Comparison of ENCODE assay signal across 10 cellular contexts in the genomic region with DNA sequence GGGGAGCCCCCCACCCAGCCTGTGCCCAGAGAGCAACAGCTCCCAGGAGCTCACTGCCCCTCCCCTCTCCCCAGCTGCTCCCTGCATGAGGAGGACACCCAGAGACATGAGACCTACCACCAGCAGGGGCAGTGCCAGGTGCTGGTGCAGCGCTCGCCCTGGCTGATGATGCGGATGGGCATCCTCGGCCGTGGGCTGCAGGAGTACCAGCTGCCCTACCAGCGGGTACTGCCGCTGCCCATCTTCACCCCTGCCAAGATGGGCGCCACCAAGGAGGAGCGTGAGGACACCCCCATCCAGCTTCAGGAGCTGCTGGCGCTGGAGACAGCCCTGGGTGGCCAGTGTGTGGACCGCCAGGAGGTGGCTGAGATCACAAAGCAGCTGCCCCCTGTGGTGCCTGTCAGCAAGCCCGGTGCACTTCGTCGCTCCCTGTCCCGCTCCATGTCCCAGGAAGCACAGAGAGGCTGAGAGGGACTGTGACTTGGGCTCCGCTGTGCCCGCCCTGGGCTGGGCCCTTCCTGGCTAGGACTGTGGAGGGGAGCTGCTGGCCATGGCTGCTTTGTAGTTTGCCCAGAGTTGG. TPM values are rescaled to one million over a fixed set of nuclear protein-coding genes. Genes with fewer than 3 reads are reported as not detected.
A peak's percentile ranks its signal among the peaks of the same experiment; 100 is the strongest.
DNase-seq lines count a peak whose midpoint lies in the region; ATAC-seq, FAIRE-seq and TF ChIP-seq lines count a peak whose summit lies in the region.
"Had no signal": no experiment of that assay in that cellular context is flagged by ENCODE, and none has a peak within 500 bp of the region (broad histone marks: within the 10 kb centered on the region; RNA-seq: fewer than 3 reads in every experiment).

No MANE protein-coding gene starts in this region.

- no peak for FAIRE-seq in K562 (lab: Jason Lieb, UNC)

- ATAC-seq in CD4-positive, CD25-positive, alpha-beta regulatory T cell (ENCODE audit: low read depth in 2 of 2) = peak; percentile 19 to 30
- ATAC-seq in K562 (no peak), GM21737 (IDR thresholded peaks at IDR 0.05; ENCODE audit: unreplicated experiment) (no peak)

- H3K4me2 ChIP-seq in K562 (ENCODE audit: insufficient read depth, low read length) = no peak overlapping the region

- TF ChIP-seq CTCF in K562 (IDR thresholded peaks at IDR 0.05 in 2 of 3, conservative IDR thresholded peaks at IDR 0.05 in 1 of 3; ENCODE audit: insufficient read depth in 2 of 3, low read depth in 1 of 3, low read length in 3 of 3) = no peak
- TF ChIP-seq CTCF in mesothelial cell of epicardium (IDR thresholded peaks at IDR 0.05; ENCODE audit: unreplicated experiment) = no peak

- H3K27ac Mint-ChIP-seq in CD4-positive, CD25-positive, alpha-beta regulatory T cell = peak overlapping the region in 1 of 3 donors; percentile 55
- H3K27ac Mint-ChIP-seq in mesothelial cell of epicardium = no peak overlapping the region
- H3K27ac Mint-ChIP-seq: activated naive CD8-positive, alpha-beta T cell treated with anti-CD3 and anti-CD28 coated beads for 36 hours had no signal

- peaks cover 20% of the 10 kb centered on the region for H3K4me1 ChIP-seq in CD4-positive, CD25-positive, alpha-beta regulatory T cell (ENCODE audit: control insufficient read depth, insufficient read depth, low read length, poor library complexity, severe bottlenecking)
- peaks cover 33 to 89% of the 10 kb centered on the region in 2 experiments for H3K4me1 ChIP-seq in K562 (replicated peaks in 1 of 2; ENCODE audit: control insufficient read depth in 2 of 2, insufficient read depth in 2 of 2, low read length in 2 of 2)

- TF ChIP-seq EP300 in K562 (IDR thresholded peaks at IDR 0.05; ENCODE audit: low read length) = no peak

- H3K36me3 Mint-ChIP-seq in CD4-positive, CD25-positive, alpha-beta regulatory T cell = peaks cover 8% of the 10 kb centered on the region
- H3K36me3 Mint-ChIP-seq in mesothelial cell of epicardium = peaks cover 6% of the 10 kb centered on the region

- BruUV-seq in K562 (replicated peaks; lab: Mats Ljungman, UMichigan) = no TSS peak

- CTCF ChIA-PET in K562 (lab: Yijun Ruan, JAX; ENCODE audit: low intra/inter-chr PET ratio) = no interaction called here

- H3K9ac ChIP-seq in K562 (ENCODE audit: insufficient read depth in 1 of 2, low read depth in 2 of 2, low read length in 2 of 2) = peak overlapping the region in 1 of 2 experiments; percentile 82; a peak in 2 of 4 replicates

- no peaks in the 10 kb centered on the region for H3K9me3 Mint-ChIP-seq in CD4-positive, CD25-positive, alpha-beta regulatory T cell
- H3K9me3 Mint-ChIP-seq in mesothelial cell of epicardium = no peaks in the 10 kb centered on the region
- H3K9me3 Mint-ChIP-seq: activated naive CD8-positive, alpha-beta T cell treated with anti-CD3 and anti-CD28 coated beads for 36 hours had no signal

- no peak for TF ChIP-seq RAD21 in K562 (CRISPR knock-in tag; conservative IDR thresholded peaks at IDR 0.05 in 1 of 2, IDR thresholded peaks at IDR 0.05 in 1 of 2)

- H3K36me3 ChIP-seq in CD4-positive, CD25-positive, alpha-beta regulatory T cell (ENCODE audit: control insufficient read depth, insufficient read depth, low read length) = peaks cover 15% of the 10 kb centered on the region
- peaks cover 27% of the 10 kb centered on the region; the same call in 1 of the 3 replicates for H3K36me3 ChIP-seq in K562 (ENCODE audit: control insufficient read depth, insufficient read depth, low read length)

- H3K4me3 Mint-ChIP-seq in CD4-positive, CD25-positive, alpha-beta regulatory T cell = peak overlapping the region in 2 of 4 donors; percentile 38 to 67
- peak overlapping the region; percentile 31 for H3K4me3 Mint-ChIP-seq in mesothelial cell of epicardium
- H3K4me3 Mint-ChIP-seq: activated naive CD8-positive, alpha-beta T cell treated with anti-CD3 and anti-CD28 coated beads for 36 hours had no signal

- H4K20me1 ChIP-seq in K562 (replicated peaks; ENCODE audit: control insufficient read depth, insufficient read depth, low read length) = no peaks in the 10 kb centered on the region

- H3K4me3 ChIP-seq in CD4-positive, CD25-positive, alpha-beta regulatory T cell (ENCODE audit: low read depth, low read length) = no peak overlapping the region
- no peak overlapping the region for H3K4me3 ChIP-seq in K562
- H3K4me3 ChIP-seq: SK-N-MC had no signal

- H3K9me1 ChIP-seq in K562 (ENCODE audit: control insufficient read depth, insufficient read depth, low read length) = no peaks in the 10 kb centered on the region

- intact Hi-C loops in K562 (cut with micrococcal nuclease) = no loop called here

- H3K9me3 ChIP-seq in CD4-positive, CD25-positive, alpha-beta regulatory T cell (ENCODE audit: control insufficient read depth in 2 of 2, low read length in 2 of 2) = no peaks in the 10 kb centered on the region
- H3K9me3 ChIP-seq in K562 (replicated peaks; ENCODE audit: control insufficient read depth, insufficient read depth, low read depth, low read length) = no peaks in the 10 kb centered on the region

- in situ Hi-C loops in K562 (cut with MboI) = no loop called here

- H3K79me2 ChIP-seq in K562 (ENCODE audit: control insufficient read depth, insufficient read depth, low read length) = peaks cover 13% of the 10 kb centered on the region; the same call in 2 of the 3 replicates

- H3K27ac ChIP-seq in CD4-positive, CD25-positive, alpha-beta regulatory T cell (ENCODE audit: insufficient read depth, low read length, poor library complexity, severe bottlenecking) = no peak overlapping the region
- H3K27ac ChIP-seq in K562 (ENCODE audit: extremely low read depth, low read depth, low read length) = peak overlapping the region; percentile 28; the same call in 1 of the 3 replicates
- H3K27ac ChIP-seq: SK-N-MC had no signal

- H3K27me3 Mint-ChIP-seq in CD4-positive, CD25-positive, alpha-beta regulatory T cell = peaks cover 40% of the 10 kb centered on the region
- peaks cover 54% of the 10 kb centered on the region for H3K27me3 Mint-ChIP-seq in mesothelial cell of epicardium (ENCODE audit: low read depth)

- WGBS in K562 (ENCODE audit: insufficient coverage, low coverage, missing lambda C conversion rate) = 89% methylated on average over 9 of the region's 17 CpGs

- POLR2A ChIA-PET in K562 (lab: Yijun Ruan, JAX) = interaction anchor here (0.5 to 4.0 kb wide), 10 partner anchors 12 to 64 kb away, joined by 3 to 11 read pairs (median 4); partner anchors contain the start of gene STARD3

- H3K27me3 ChIP-seq in CD4-positive, CD25-positive, alpha-beta regulatory T cell (ENCODE audit: control insufficient read depth, insufficient read depth, low read length) = peaks cover 7% of the 10 kb centered on the region
- H3K27me3 ChIP-seq in K562 (ENCODE audit: control insufficient read depth in 2 of 2, insufficient read depth in 2 of 2, low read length in 2 of 2) = no peaks in the 10 kb centered on the region

- TF ChIP-seq POLR2A in K562 (conservative IDR thresholded peaks at IDR 0.05) = no peak

- peaks cover 0 to 25% (median 8%) of the 10 kb centered on the region in 4 donors for H3K4me1 Mint-ChIP-seq in CD4-positive, CD25-positive, alpha-beta regulatory T cell
- H3K4me1 Mint-ChIP-seq in mesothelial cell of epicardium = peaks cover 14% of the 10 kb centered on the region

- H2AFZ ChIP-seq in K562 (ENCODE audit: low read depth, low read length) = no peak overlapping the region

- DNase-seq in CD4-positive, CD25-positive, alpha-beta regulatory T cell = no peak
- DNase-seq in M059J (ENCODE audit: low read depth) (peak; percentile 40), K562 (ENCODE audit: extremely low read depth in 1 of 4, low spot score in 3 of 4) (no peak), mesothelial cell of epicardium (ENCODE audit: low spot score in 2 of 2, unreplicated experiment in 2 of 2) (no peak), T-helper 9 cell (no peak), HK-2 (ENCODE audit: unreplicated experiment) (no peak), iPS-NIHi7 (ENCODE audit: extremely low spot score) (no peak)
- DNase-seq: activated naive CD8-positive, alpha-beta T cell treated with anti-CD3 and anti-CD28 coated beads for 36 hours had no signal

RNA-seq across cellular contexts. Expression of gene TCAP, which starts 0.6 kb away (rescaled TPM):
- total RNA-seq in CD4-positive, CD25-positive, alpha-beta regulatory T cell = 3.4 TPM
- polyA plus RNA-seq in CD4-positive, CD25-positive, alpha-beta regulatory T cell = under 1 TPM in 1 of 4 donors, not detected in 3; 0.07 TPM
- 0.05 TPM in 1 of 2 replicates, not detected in the other for total RNA-seq in M059J (2014; rRNA removed; shearing (Covaris generic))
- 3.6 and 11.8 TPM in 2 replicates for total RNA-seq in K562 (2011; cell fraction: chromatin; rRNA removed; ENCODE audit: low replicate concordance)
- 6.8 and 7.2 TPM in 2 replicates for total RNA-seq in K562 (2011; cell fraction: nucleolus; rRNA removed)
- 5.1 and 6.0 TPM in 2 replicates for total RNA-seq in K562 (2011; cell fraction: nucleoplasm; rRNA removed)
- total RNA-seq in K562 (2014; rRNA removed) (0.82 and 1.2 TPM in 2 replicates), K562 (2014; rRNA removed; fragmentation: Illumina TruSeq; extraction: Trizol) (0.29 and 0.33 TPM in 2 replicates), K562 (2015; rRNA removed; fragmentation: Illumina TruSeq; extraction: Trizol) (0.98 and 1.4 TPM in 2 replicates), K562 (2021) (1.1 and 1.4 TPM in 2 replicates), mesothelial cell of epicardium (1.6 to 3.0 TPM (median 2.3 TPM) in 3 replicates)
- polyA plus RNA-seq in K562 (2011; rRNA removed) (0.58 and 0.67 TPM in 2 replicates), K562 (2014; fragmentation: Illumina TruSeq; extraction: Trizol) (0.65 and 0.73 TPM in 2 replicates), K562 (2014; fragmentation: Nextera tagmentation; extraction: Ambion mirVana) (not detected), K562 (2014; rRNA removed) (0.86 and 1.4 TPM in 2 replicates)
- polyA plus RNA-seq in K562 (2011; cell fraction: cytosol; rRNA removed) = 0.34 and 0.92 TPM in 2 replicates
- polyA plus RNA-seq in K562 (2011; cell fraction: nucleus; rRNA removed) = 3.7 and 7.7 TPM in 2 replicates
- 1.4 and 3.2 TPM in 2 replicates for polyA plus RNA-seq in K562 (2012)
- polyA minus RNA-seq in K562 (2011; rRNA and poly(A)+ RNA removed) = 0.33 and 0.53 TPM in 2 replicates
- polyA minus RNA-seq in K562 (2011; cell fraction: cytosol; rRNA and poly(A)+ RNA removed) = not detected in 2 replicates
- 1.6 and 2.2 TPM in 2 replicates for polyA minus RNA-seq in K562 (2011; cell fraction: nucleus; rRNA and poly(A)+ RNA removed)

RNA-seq across cellular contexts. Expression of gene PNMT, which starts 2.5 kb away (rescaled TPM):
- total RNA-seq in CD4-positive, CD25-positive, alpha-beta regulatory T cell = 1.2 TPM
- polyA plus RNA-seq in CD4-positive, CD25-positive, alpha-beta regulatory T cell = not detected
- not detected in 2 replicates for total RNA-seq in M059J (2014; rRNA removed; shearing (Covaris generic))
- 0.81 and 8.9 TPM in 2 replicates for total RNA-seq in K562 (2011; cell fraction: chromatin; rRNA removed; ENCODE audit: low replicate concordance)
- total RNA-seq in K562 (2011; cell fraction: nucleolus; rRNA removed) = 7.3 and 7.9 TPM in 2 replicates
- 6.0 and 8.4 TPM in 2 replicates for total RNA-seq in K562 (2011; cell fraction: nucleoplasm; rRNA removed)
- total RNA-seq in K562 (2014; rRNA removed) (15.8 and 18.1 TPM in 2 replicates), K562 (2014; rRNA removed; fragmentation: Illumina TruSeq; extraction: Trizol) (2.0 and 3.0 TPM in 2 replicates), K562 (2015; rRNA removed; fragmentation: Illumina TruSeq; extraction: Trizol) (9.0 and 9.6 TPM in 2 replicates), K562 (2021) (17.2 and 17.4 TPM in 2 replicates), mesothelial cell of epicardium (1.7 to 2.1 TPM (median 1.7 TPM) in 3 replicates)
- polyA plus RNA-seq in K562 (2011; rRNA removed) (3.3 and 5.8 TPM in 2 replicates), K562 (2014; fragmentation: Illumina TruSeq; extraction: Trizol) (3.1 and 9.3 TPM in 2 replicates), K562 (2014; fragmentation: Nextera tagmentation; extraction: Ambion mirVana) (1 to 10 TPM in 1 of 2 experiments, under 1 TPM in 1; 0.55 to 1.5 TPM), K562 (2014; rRNA removed) (17.8 and 20.0 TPM in 2 replicates)
- 3.3 and 24.0 TPM in 2 replicates for polyA plus RNA-seq in K562 (2011; cell fraction: cytosol; rRNA removed)
- 8.7 and 33.8 TPM in 2 replicates for polyA plus RNA-seq in K562 (2011; cell fraction: nucleus; rRNA removed)
- 23.3 and 34.1 TPM in 2 replicates for polyA plus RNA-seq in K562 (2012)
- 0.21 and 1.8 TPM in 2 replicates for polyA minus RNA-seq in K562 (2011; rRNA and poly(A)+ RNA removed)
- polyA minus RNA-seq in K562 (2011; cell fraction: cytosol; rRNA and poly(A)+ RNA removed) = 1.5 and 6.7 TPM in 2 replicates
- 1.00 and 1.8 TPM in 2 replicates for polyA minus RNA-seq in K562 (2011; cell fraction: nucleus; rRNA and poly(A)+ RNA removed)
- total RNA-seq: activated naive CD8-positive, alpha-beta T cell treated with anti-CD3 and anti-CD28 coated beads for 36 hours had no signal

RNA-seq across cellular contexts. Expression of gene PGAP3, which starts 22.1 kb away (rescaled TPM):
- total RNA-seq in CD4-positive, CD25-positive, alpha-beta regulatory T cell = 28.0 TPM
- 10 to 100 TPM; 15.2 to 23.3 (median 17.5) TPM for polyA plus RNA-seq in CD4-positive, CD25-positive, alpha-beta regulatory T cell
- total RNA-seq in M059J (2014; rRNA removed; shearing (Covaris generic)) = 9.2 and 13.0 TPM in 2 replicates
- total RNA-seq in K562 (2011; cell fraction: chromatin; rRNA removed; ENCODE audit: low replicate concordance) = 10.0 and 22.8 TPM in 2 replicates
- total RNA-seq in K562 (2011; cell fraction: nucleolus; rRNA removed) = 19.2 and 22.0 TPM in 2 replicates
- total RNA-seq in K562 (2011; cell fraction: nucleoplasm; rRNA removed) = 14.4 and 20.3 TPM in 2 replicates
- total RNA-seq in K562 (2014; rRNA removed) = 4.5 and 5.5 TPM in 2 replicates
- total RNA-seq in K562 (2014; rRNA removed; fragmentation: Illumina TruSeq; extraction: Trizol) = 2.1 and 4.0 TPM in 2 replicates
- 3.9 and 5.2 TPM in 2 replicates for total RNA-seq in K562 (2015; rRNA removed; fragmentation: Illumina TruSeq; extraction: Trizol)
- total RNA-seq in K562 (2021) = 7.5 and 9.4 TPM in 2 replicates
- polyA plus RNA-seq in K562 (2011; rRNA removed) = 5.3 and 6.0 TPM in 2 replicates
- 5.6 and 10.7 TPM in 2 replicates for polyA plus RNA-seq in K562 (2011; cell fraction: cytosol; rRNA removed)
- polyA plus RNA-seq in K562 (2011; cell fraction: nucleus; rRNA removed) = 18.7 and 30.5 TPM in 2 replicates
- 8.4 and 12.5 TPM in 2 replicates for polyA plus RNA-seq in K562 (2012)
- polyA plus RNA-seq in K562 (2014; fragmentation: Illumina TruSeq; extraction: Trizol) = 5.5 and 5.9 TPM in 2 replicates
- polyA plus RNA-seq in K562 (2014; fragmentation: Nextera tagmentation; extraction: Ambion mirVana) = under 1 TPM; 0.38 to 0.76 TPM
- polyA plus RNA-seq in K562 (2014; rRNA removed) = 5.6 and 7.1 TPM in 2 replicates
- 1.1 and 4.4 TPM in 2 replicates for polyA minus RNA-seq in K562 (2011; rRNA and poly(A)+ RNA removed)
- polyA minus RNA-seq in K562 (2011; cell fraction: cytosol; rRNA and poly(A)+ RNA removed) = 2.8 and 8.3 TPM in 2 replicates
- polyA minus RNA-seq in K562 (2011; cell fraction: nucleus; rRNA and poly(A)+ RNA removed) = 2.0 and 4.3 TPM in 2 replicates
- total RNA-seq in mesothelial cell of epicardium = 36.8 to 39.1 TPM (median 37.1 TPM) in 3 replicates

RNA-seq across cellular contexts. Expression of gene STARD3, which starts 28.8 kb away (rescaled TPM):
- total RNA-seq in CD4-positive, CD25-positive, alpha-beta regulatory T cell = 95.9 TPM
- 10 to 100 TPM; 45.4 to 48.6 (median 46.5) TPM for polyA plus RNA-seq in CD4-positive, CD25-positive, alpha-beta regulatory T cell
- total RNA-seq in M059J (2014; rRNA removed; shearing (Covaris generic)) = 20.8 and 33.1 TPM in 2 replicates
- total RNA-seq in K562 (2011; cell fraction: chromatin; rRNA removed; ENCODE audit: low replicate concordance) = 89.9 and 212 TPM in 2 replicates
- 162 and 190 TPM in 2 replicates for total RNA-seq in K562 (2011; cell fraction: nucleolus; rRNA removed)
- total RNA-seq in K562 (2011; cell fraction: nucleoplasm; rRNA removed) = 132 TPM in 2 replicates
- 41.1 and 46.0 TPM in 2 replicates for total RNA-seq in K562 (2014; rRNA removed)
- total RNA-seq in K562 (2014; rRNA removed; fragmentation: Illumina TruSeq; extraction: Trizol) = 18.6 and 22.0 TPM in 2 replicates
- total RNA-seq in K562 (2015; rRNA removed; fragmentation: Illumina TruSeq; extraction: Trizol) = 31.6 and 32.1 TPM in 2 replicates
- total RNA-seq in K562 (2021) = 60.2 and 69.3 TPM in 2 replicates
- polyA plus RNA-seq in K562 (2011; rRNA removed) = 64.4 and 64.9 TPM in 2 replicates
- 45.8 and 114 TPM in 2 replicates for polyA plus RNA-seq in K562 (2011; cell fraction: cytosol; rRNA removed)
- 254 and 418 TPM in 2 replicates for polyA plus RNA-seq in K562 (2011; cell fraction: nucleus; rRNA removed)
- polyA plus RNA-seq in K562 (2012) = 58.5 and 83.7 TPM in 2 replicates
- polyA plus RNA-seq in K562 (2014; fragmentation: Illumina TruSeq; extraction: Trizol) = 51.1 and 62.4 TPM in 2 replicates
- 1 to 10 TPM in 1 of 2 experiments, under 1 TPM in 1; 0.63 to 1.9 TPM for polyA plus RNA-seq in K562 (2014; fragmentation: Nextera tagmentation; extraction: Ambion mirVana)
- polyA plus RNA-seq in K562 (2014; rRNA removed) = 79.9 and 87.0 TPM in 2 replicates
- 27.4 and 54.1 TPM in 2 replicates for polyA minus RNA-seq in K562 (2011; rRNA and poly(A)+ RNA removed)
- 25.1 and 39.6 TPM in 2 replicates for polyA minus RNA-seq in K562 (2011; cell fraction: cytosol; rRNA and poly(A)+ RNA removed)
- 62.2 and 85.6 TPM in 2 replicates for polyA minus RNA-seq in K562 (2011; cell fraction: nucleus; rRNA and poly(A)+ RNA removed)
- 55.6 to 56.6 TPM (median 56.2 TPM) in 3 replicates for total RNA-seq in mesothelial cell of epicardium

RNA-seq across cellular contexts. Expression of gene ERBB2, which starts 34.1 kb away (rescaled TPM):
- total RNA-seq in CD4-positive, CD25-positive, alpha-beta regulatory T cell = 5.5 TPM
- under 1 TPM; 0.36 to 0.80 (median 0.57) TPM for polyA plus RNA-seq in CD4-positive, CD25-positive, alpha-beta regulatory T cell
- 1.2 and 1.8 TPM in 2 replicates for total RNA-seq in M059J (2014; rRNA removed; shearing (Covaris generic))
- 14.2 and 27.1 TPM in 2 replicates for total RNA-seq in K562 (2011; cell fraction: chromatin; rRNA removed; ENCODE audit: low replicate concordance)
- 12.6 and 13.8 TPM in 2 replicates for total RNA-seq in K562 (2011; cell fraction: nucleolus; rRNA removed)
- total RNA-seq in K562 (2011; cell fraction: nucleoplasm; rRNA removed) = 12.0 and 14.7 TPM in 2 replicates
- total RNA-seq in K562 (2014; rRNA removed) (3.3 and 3.5 TPM in 2 replicates), K562 (2014; rRNA removed; fragmentation: Illumina TruSeq; extraction: Trizol) (2.7 and 2.8 TPM in 2 replicates), K562 (2015; rRNA removed; fragmentation: Illumina TruSeq; extraction: Trizol) (2.5 and 3.2 TPM in 2 replicates), K562 (2021) (4.6 and 5.6 TPM in 2 replicates), mesothelial cell of epicardium (141 to 146 TPM (median 142 TPM) in 3 replicates)
- polyA plus RNA-seq in K562 (2011; rRNA removed) (3.2 and 4.7 TPM in 2 replicates), K562 (2014; fragmentation: Illumina TruSeq; extraction: Trizol) (3.4 and 4.2 TPM in 2 replicates), K562 (2014; fragmentation: Nextera tagmentation; extraction: Ambion mirVana) (under 1 TPM; 0.74 to 0.79 TPM), K562 (2014; rRNA removed) (4.1 and 6.3 TPM in 2 replicates)
- polyA plus RNA-seq in K562 (2011; cell fraction: cytosol; rRNA removed) = 2.6 and 5.3 TPM in 2 replicates
- 9.1 and 15.6 TPM in 2 replicates for polyA plus RNA-seq in K562 (2011; cell fraction: nucleus; rRNA removed)
- polyA plus RNA-seq in K562 (2012) = 3.2 and 6.6 TPM in 2 replicates
- polyA minus RNA-seq in K562 (2011; rRNA and poly(A)+ RNA removed) = 3.3 and 5.3 TPM in 2 replicates
- polyA minus RNA-seq in K562 (2011; cell fraction: cytosol; rRNA and poly(A)+ RNA removed) = 2.5 TPM in 2 replicates
- 3.2 and 3.9 TPM in 2 replicates for polyA minus RNA-seq in K562 (2011; cell fraction: nucleus; rRNA and poly(A)+ RNA removed)

Comparison
In these comparisons a context has a peak if more than half of its experiments do, and no peak if none do; other contexts are left out.
1. ATAC-seq: peak in CD4-positive, CD25-positive, alpha-beta regulatory T cell (2 of 2); none in K562 (single experiment) and GM21737 (single experiment).